ENCODE assay signal across 1 cellular context in the genomic region with DNA sequence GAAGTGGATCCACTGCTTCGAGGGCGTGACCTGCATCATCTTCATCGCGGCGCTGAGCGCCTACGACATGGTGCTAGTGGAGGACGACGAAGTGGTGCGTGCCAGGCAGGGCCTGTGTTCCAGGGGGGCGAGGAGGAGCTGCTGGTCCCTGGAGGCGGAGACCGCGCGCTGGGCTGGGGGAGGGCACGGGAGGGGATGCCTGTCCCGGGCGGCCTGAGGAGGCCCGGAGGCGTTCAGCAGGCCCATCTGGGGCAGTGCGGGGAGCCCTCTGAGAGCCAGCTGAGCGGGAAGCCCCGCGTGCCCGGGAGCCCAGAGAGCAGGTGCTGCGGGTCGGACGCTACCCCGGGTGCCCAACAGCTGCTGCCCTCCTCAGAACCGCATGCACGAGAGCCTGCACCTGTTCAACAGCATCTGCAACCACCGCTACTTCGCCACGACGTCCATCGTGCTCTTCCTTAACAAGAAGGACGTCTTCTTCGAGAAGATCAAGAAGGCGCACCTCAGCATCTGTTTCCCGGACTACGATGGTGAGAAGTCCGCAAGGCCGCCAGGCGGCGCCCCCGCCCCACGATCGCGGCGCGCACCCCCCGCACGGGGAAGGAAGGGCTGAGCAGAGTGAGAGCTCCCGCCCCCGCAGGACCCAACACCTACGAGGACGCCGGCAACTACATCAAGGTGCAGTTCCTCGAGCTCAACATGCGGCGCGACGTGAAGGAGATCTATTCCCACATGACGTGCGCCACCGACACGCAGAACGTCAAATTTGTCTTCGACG.
TF ChIP-seq lines count a peak whose summit lies in the region.

No MANE protein-coding gene starts in this region.

TF ChIP-seq in HepG2, 621 proteins besides CTCF, POLR2A, EP300 and RAD21 (continued from another document and continues in another):
- TF ChIP-seq HNF1A (IDR thresholded peaks at IDR 0.05; ENCODE audit: low read depth) = no peak
- TF ChIP-seq HNF1A (CRISPR knock-in tag; IDR thresholded peaks at IDR 0.05; ENCODE audit: borderline replicate concordance) = peak; percentile 27; the same call in 1 of the 2 replicates
- 0 out of 2 replicates have a peak, but pooled peaks have one; percentile 23 for TF ChIP-seq SMAD3 (CRISPR knock-in tag; IDR thresholded peaks at IDR 0.05)
- peak; percentile 73; the same call in 1 of the 2 replicates for TF ChIP-seq ZNF772 (CRISPR knock-in tag; IDR thresholded peaks at IDR 0.05)
- no peak for TF ChIP-seq ZNF569 (CRISPR knock-in tag; IDR thresholded peaks at IDR 0.05; ENCODE audit: borderline replicate concordance)
- peak; percentile 48; the same call in 1 of the 3 replicates for TF ChIP-seq MXI1 (IDR thresholded peaks at IDR 0.05; ENCODE audit: borderline replicate concordance, low read depth, low read length)
- TF ChIP-seq CBX5 (CRISPR knock-in tag; IDR thresholded peaks at IDR 0.05; ENCODE audit: borderline replicate concordance) = peak; percentile 68
- TF ChIP-seq ZSCAN9 (CRISPR knock-in tag; IDR thresholded peaks at IDR 0.05; ENCODE audit: borderline replicate concordance) = 0 out of 2 replicates have a peak, but pooled peaks have one; percentile 59
- TF ChIP-seq GATAD2A (CRISPR knock-in tag; IDR thresholded peaks at IDR 0.05) = peak; percentile 44; the same call in 1 of the 2 replicates
- TF ChIP-seq CBX1 (IDR thresholded peaks at IDR 0.05; ENCODE audit: low read depth) = peak; percentile 64
- TF ChIP-seq, protein P1, sequence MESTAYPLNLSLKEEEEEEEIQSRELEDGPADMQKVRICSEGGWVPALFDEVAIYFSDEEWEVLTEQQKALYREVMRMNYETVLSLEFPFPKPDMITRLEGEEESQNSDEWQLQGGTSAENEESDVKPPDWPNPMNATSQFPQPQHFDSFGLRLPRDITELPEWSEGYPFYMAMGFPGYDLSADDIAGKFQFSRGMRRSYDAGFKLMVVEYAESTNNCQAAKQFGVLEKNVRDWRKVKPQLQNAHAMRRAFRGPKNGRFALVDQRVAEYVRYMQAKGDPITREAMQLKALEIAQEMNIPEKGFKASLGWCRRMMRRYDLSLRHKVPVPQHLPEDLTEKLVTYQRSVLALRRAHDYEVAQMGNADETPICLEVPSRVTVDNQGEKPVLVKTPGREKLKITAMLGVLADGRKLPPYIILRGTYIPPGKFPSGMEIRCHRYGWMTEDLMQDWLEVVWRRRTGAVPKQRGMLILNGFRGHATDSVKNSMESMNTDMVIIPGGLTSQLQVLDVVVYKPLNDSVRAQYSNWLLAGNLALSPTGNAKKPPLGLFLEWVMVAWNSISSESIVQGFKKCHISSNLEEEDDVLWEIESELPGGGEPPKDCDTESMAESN (CRISPR knock-in tag; conservative IDR thresholded peaks at IDR 0.05) = 0 out of 2 replicates have a peak, but pooled peaks have one; percentile 46
- 0 out of 2 replicates have a peak, but pooled peaks have one; percentile 49 for TF ChIP-seq ZNF142 (CRISPR knock-in tag; IDR thresholded peaks at IDR 0.05)
- 0 out of 2 replicates have a peak, but pooled peaks have one; percentile 48 for TF ChIP-seq ZNF280B (CRISPR knock-in tag; IDR thresholded peaks at IDR 0.05; ENCODE audit: borderline replicate concordance)
- no peak for TF ChIP-seq REXO4 (CRISPR knock-in tag; IDR thresholded peaks at IDR 0.05; ENCODE audit: borderline replicate concordance)
- TF ChIP-seq DNMT3B (CRISPR knock-in tag; conservative IDR thresholded peaks at IDR 0.05) = no peak
- TF ChIP-seq RXRB (CRISPR knock-in tag; IDR thresholded peaks at IDR 0.05; ENCODE audit: borderline replicate concordance) = peak; percentile 55
- 0 out of 2 replicates have a peak, but pooled peaks have one; percentile 77 for TF ChIP-seq ZNF556 (CRISPR knock-in tag; IDR thresholded peaks at IDR 0.05; ENCODE audit: borderline replicate concordance)
- peak; percentile 38; the same call in 1 of the 2 replicates for TF ChIP-seq ARID5B (CRISPR knock-in tag; IDR thresholded peaks at IDR 0.05)
- TF ChIP-seq ZNF12 (CRISPR knock-in tag; IDR thresholded peaks at IDR 0.05) = peak; percentile 31; the same call in 1 of the 2 replicates
- TF ChIP-seq CREB1 (IDR thresholded peaks at IDR 0.05) = peak; percentile 77
- no peak for TF ChIP-seq CREB1 (CRISPR knock-in tag; IDR thresholded peaks at IDR 0.05)
- peak; percentile 30 for TF ChIP-seq TEAD3 (CRISPR knock-in tag; optimal IDR thresholded peaks at IDR 0.05; ENCODE audit: borderline replicate concordance)
- peak; percentile 56; the same call in 1 of the 2 replicates for TF ChIP-seq RBFOX2 (IDR thresholded peaks at IDR 0.05; ENCODE audit: low read depth, low read length)
- TF ChIP-seq RXRA (CRISPR knock-in tag; IDR thresholded peaks at IDR 0.05) = peak; percentile 53
- TF ChIP-seq ZFP37 (CRISPR knock-in tag; IDR thresholded peaks at IDR 0.05; ENCODE audit: borderline replicate concordance) = 0 out of 2 replicates have a peak, but pooled peaks have one; percentile 25
- TF ChIP-seq MEIS2 (CRISPR knock-in tag; IDR thresholded peaks at IDR 0.05) = peak; percentile 48; the same call in 1 of the 2 replicates
- peak; percentile 61; the same call in 1 of the 2 replicates for TF ChIP-seq MYC (CRISPR knock-in tag; IDR thresholded peaks at IDR 0.05; ENCODE audit: borderline replicate concordance)
- no peak for TF ChIP-seq ZFP36L2 (CRISPR knock-in tag; IDR thresholded peaks at IDR 0.05)
- TF ChIP-seq ELF1 (CRISPR knock-in tag; IDR thresholded peaks at IDR 0.05) = peak; percentile 42
